35 cellular contexts compared by ENCODE assay signal in the genomic region with DNA sequence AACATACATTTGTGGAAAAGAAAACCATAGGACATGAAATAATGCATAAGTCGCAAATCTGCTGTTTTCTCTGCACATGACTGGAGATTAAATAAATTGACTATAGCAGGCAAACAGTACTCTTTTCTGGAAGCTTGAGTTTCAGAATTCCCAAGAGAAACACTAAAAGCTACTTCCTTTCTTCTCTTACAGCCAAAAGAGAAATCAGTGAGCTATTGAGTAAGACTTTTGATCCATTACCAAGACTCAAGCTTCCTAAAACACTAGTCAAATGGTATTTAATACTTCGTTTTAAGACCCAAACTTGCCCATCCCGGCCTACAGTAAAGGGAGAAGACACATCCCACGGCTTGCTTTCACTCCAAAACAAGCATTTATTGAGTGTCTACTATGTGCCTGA.
"Had no signal": no experiment of that assay in that cellular context is flagged by ENCODE, and none has a peak within 500 bp of the region (broad histone marks: within the 10 kb centered on the region; RNA-seq: fewer than 3 reads in every experiment).

No MANE protein-coding gene starts in this region.

- DNase-seq: activated B cell treated with CpG ODN at 0.5 μM for 24 hours; activated CD4-positive, alpha-beta memory T cell treated with anti-CD3 and anti-CD28 coated beads for 36 hours; activated CD4-positive, alpha-beta T cell treated with anti-CD3 and anti-CD28 coated beads for 4 hours; activated CD4-positive, alpha-beta T cell treated with anti-CD3 and anti-CD28 coated beads, Interleukin-2, amount 50 U/mL, for 1 hour; activated CD4-positive, CD25-positive, alpha-beta regulatory T cell treated with anti-CD3 and anti-CD28 coated beads, Interleukin-2, amount 50 U/mL, for 72 hours; activated CD8-positive, alpha-beta memory T cell treated with anti-CD3 and anti-CD28 coated beads, Interleukin-2, amount 50 U/mL, for 4 hours; activated gamma-delta T cell treated with Interleukin-2 at 50 U/mL for 16 hours; activated naive CD4-positive, alpha-beta T cell treated with anti-CD3 and anti-CD28 coated beads for 36 hours; activated naive CD8-positive, alpha-beta T cell treated with anti-CD3 and anti-CD28 coated beads, Interleukin-2, amount 50 U/mL, for 24 hours; activated T-cell treated with anti-CD3 and anti-CD28 coated beads for 4 hours; activated T-cell treated with anti-CD3 and anti-CD28 coated beads, Interleukin-2, amount 50 U/mL, for 4 hours; amniotic stem cell; aorta; brain microvascular endothelial cell; central memory CD4-positive, alpha-beta T cell; Kasumi-1; KG1; MG63; NCI-H1048; NCI-H1105 treated with DMSO at 0.1 percent for 48 hours; NCI-H1436; NCI-H1694; NCI-H1930; NCI-H2081 treated with DMSO at 0.1 percent for 48 hours; NCI-H345; NCI-H524 treated with DMSO at 0.1 percent for 48 hours; NCI-H748 treated with DMSO at 0.1 percent for 48 hours; NK-92 treated with Interleukin-12 subunit alpha and Interleukin-12 subunit beta, amount 100 ng/mL, for 24 hours; PC-9; SIG-M5; T-helper 1 cell; T-helper 2 cell; T-helper 9 cell had no signal

- ATAC-seq: activated naive CD8-positive, alpha-beta T cell treated with anti-CD3 and anti-CD28 coated beads, Interleukin-2, amount 50 U/mL, for 24 hours; activated T-cell treated with anti-CD3 and anti-CD28 coated beads, Interleukin-2, amount 50 U/mL, for 4 hours; Right ventricle myocardium inferior; SK-N-SH treated with all-trans-retinoic acid at 6 μM for 48 hours had no signal

- H3K4me3 ChIP-seq: MG63, PC-9 had no signal
